Comparison of ENCODE assay signal across 27 cellular contexts in the genomic region with DNA sequence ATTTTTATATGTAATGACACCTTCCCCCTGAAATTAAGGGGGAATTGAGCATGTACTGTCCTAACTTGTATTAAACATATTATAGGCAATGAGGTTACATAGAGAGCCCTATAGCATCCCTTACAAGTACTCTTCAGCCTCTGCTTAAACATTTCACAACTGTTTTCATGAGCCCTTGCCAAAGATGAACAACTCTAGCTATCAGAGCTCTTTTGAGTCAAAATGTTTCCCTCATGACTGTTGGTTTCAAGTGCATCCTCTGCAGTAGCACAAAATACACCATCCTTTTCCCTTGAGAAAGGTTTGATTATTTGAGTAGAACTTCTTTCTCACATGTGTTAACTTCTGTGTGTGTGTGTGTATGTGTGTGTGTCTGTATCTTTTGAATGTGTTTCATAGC.
"Had no signal": no experiment of that assay in that cellular context is flagged by ENCODE, and none has a peak within 500 bp of the region (broad histone marks: within the 10 kb centered on the region; RNA-seq: fewer than 3 reads in every experiment).

No MANE protein-coding gene starts in this region.

- H3K9ac ChIP-seq: SK-N-SH had no signal

- H3K9me3 Mint-ChIP-seq: T-helper 2 cell treated with Interferon-gamma antibody and Interleukin-4, amounts not matched to agents 5 μg/mL and 100 μg/mL, for 36 hours had no signal

- H3K36me3 Mint-ChIP-seq: activated naive CD4-positive, alpha-beta T cell treated with anti-CD3 and anti-CD28 coated beads, Interleukin-2, amount 50 U/mL, for 24 hours; activated naive CD8-positive, alpha-beta T cell treated with anti-CD3 and anti-CD28 coated beads, Interleukin-2, amount 10 ng/mL, durations not matched to agents 7 days and 5 days had no signal

- H3K27ac ChIP-seq: ascending aorta, body of pancreas, SJSA1 had no signal

- H3K4me1 Mint-ChIP-seq: activated CD4-positive, alpha-beta T cell treated with anti-CD3 and anti-CD28 coated beads, Interleukin-2, amount 10 ng/mL, durations not matched to agents 7 days and 5 days; activated naive CD4-positive, alpha-beta T cell treated with anti-CD3 and anti-CD28 coated beads, Interleukin-2, amount 50 U/mL, for 24 hours; activated naive CD8-positive, alpha-beta T cell treated with anti-CD3 and anti-CD28 coated beads, Interleukin-2, amount 10 ng/mL, durations not matched to agents 7 days and 5 days had no signal

- H3K4me2 ChIP-seq: SK-N-SH had no signal

- H3K27ac Mint-ChIP-seq: activated CD4-positive, alpha-beta T cell treated with anti-CD3 and anti-CD28 coated beads, Interleukin-2, amount 10 ng/mL, durations not matched to agents 7 days and 5 days; activated CD8-positive, alpha-beta T cell treated with anti-CD3 and anti-CD28 coated beads, Interleukin-2, amount 10 ng/mL, durations not matched to agents 7 days and 5 days; activated naive CD4-positive, alpha-beta T cell treated with anti-CD3 and anti-CD28 coated beads, Interleukin-2, amount 50 U/mL, for 24 hours; activated naive CD8-positive, alpha-beta T cell treated with anti-CD3 and anti-CD28 coated beads, Interleukin-2, amount 10 ng/mL, durations not matched to agents 7 days and 5 days; activated T-cell treated with anti-CD3 and anti-CD28 coated beads, Interleukin-2, amount 50 U/mL, for 24 hours; activated T-helper 2 cell treated with anti-CD3 and anti-CD28 coated beads, Interferon-gamma antibody, Interleukin-2, Interleukin-4, amounts not matched to agents 10 μg/mL and 5 μg/mL and 100 μg/mL, durations not matched to agents 14 hours and 24 hours and 36 hours; T-helper 1 cell treated with Interleukin-12 subunit alpha and Interleukin-12 subunit beta and Interleukin-4 antibody, amounts not matched to agents 30 μg/mL and 1 μg/mL, for 36 hours; T-helper 2 cell treated with Interferon-gamma antibody and Interleukin-4, amounts not matched to agents 5 μg/mL and 100 μg/mL, for 36 hours had no signal

- ATAC-seq: activated CD8-positive, alpha-beta T cell treated with anti-CD3 and anti-CD28 coated beads, Interleukin-2, amount 10 ng/mL, durations not matched to agents 7 days and 5 days; body of pancreas; K562; Panc1 had no signal

- H3K27me3 ChIP-seq: ascending aorta, body of pancreas, SJSA1 had no signal

- H3K36me3 ChIP-seq: ascending aorta, SJSA1 had no signal

- H3K9me3 ChIP-seq: ascending aorta, body of pancreas, SK-N-SH had no signal

- DNase-seq: activated CD4-positive, alpha-beta T cell treated with anti-CD3 and anti-CD28 coated beads, Interleukin-2, amount 10 ng/mL, durations not matched to agents 7 days and 5 days; activated CD4-positive, alpha-beta T cell treated with anti-CD3 and anti-CD28 coated beads, Interleukin-2, amount 50 U/mL, for 48 hours; activated CD8-positive, alpha-beta T cell treated with anti-CD3 and anti-CD28 coated beads, Interleukin-2, amount 10 ng/mL, durations not matched to agents 7 days and 5 days; activated gamma-delta T cell; activated naive CD4-positive, alpha-beta T cell treated with Interleukin-2 at 50 U/mL for 16 hours; activated naive CD8-positive, alpha-beta T cell treated with anti-CD3 and anti-CD28 coated beads, Interleukin-2, amount 10 ng/mL, durations not matched to agents 7 days and 5 days; activated T-cell treated with anti-CD3 and anti-CD28 coated beads, Interleukin-2, amount 50 U/mL, for 24 hours; amygdala; body of pancreas; NCI-H1105; NCI-H1417 treated with DMSO at 0.1 percent for 48 hours; NCI-H187 treated with DMSO at 0.1 percent for 48 hours; NCI-H2081; NCI-H2171 treated with DMSO at 0.1 percent for 48 hours; NCI-H2227 treated with DMSO at 0.1 percent for 48 hours; NCI-H446; NCI-H524 treated with DMSO at 0.1 percent for 48 hours; SHP77 treated with DMSO at 0.1 percent for 48 hours; SK-N-SH had no signal

- H3K4me3 ChIP-seq: ascending aorta, body of pancreas, K562, SJSA1 had no signal

- H3K4me3 Mint-ChIP-seq: activated CD4-positive, alpha-beta T cell treated with anti-CD3 and anti-CD28 coated beads, Interleukin-2, amount 10 ng/mL, durations not matched to agents 7 days and 5 days; activated CD8-positive, alpha-beta T cell treated with anti-CD3 and anti-CD28 coated beads, Interleukin-2, amount 10 ng/mL, durations not matched to agents 7 days and 5 days; activated naive CD4-positive, alpha-beta T cell treated with anti-CD3 and anti-CD28 coated beads, Interleukin-2, amount 50 U/mL, for 24 hours; activated naive CD8-positive, alpha-beta T cell treated with anti-CD3 and anti-CD28 coated beads, Interleukin-2, amount 10 ng/mL, durations not matched to agents 7 days and 5 days; activated T-cell treated with anti-CD3 and anti-CD28 coated beads, Interleukin-2, amount 50 U/mL, for 24 hours; T-helper 1 cell treated with Interleukin-12 subunit alpha and Interleukin-12 subunit beta and Interleukin-4 antibody, amounts not matched to agents 30 μg/mL and 1 μg/mL, for 36 hours; T-helper 2 cell treated with Interferon-gamma antibody and Interleukin-4, amounts not matched to agents 5 μg/mL and 100 μg/mL, for 36 hours had no signal

- H3K4me1 ChIP-seq: ascending aorta, body of pancreas, SJSA1 had no signal

- H3K27me3 Mint-ChIP-seq: activated CD4-positive, alpha-beta T cell treated with anti-CD3 and anti-CD28 coated beads, Interleukin-2, amount 10 ng/mL, durations not matched to agents 7 days and 5 days; activated naive CD8-positive, alpha-beta T cell treated with anti-CD3 and anti-CD28 coated beads, Interleukin-2, amount 10 ng/mL, durations not matched to agents 7 days and 5 days had no signal

- H3K9me2 ChIP-seq: SK-N-SH had no signal
